In the genomic region with DNA sequence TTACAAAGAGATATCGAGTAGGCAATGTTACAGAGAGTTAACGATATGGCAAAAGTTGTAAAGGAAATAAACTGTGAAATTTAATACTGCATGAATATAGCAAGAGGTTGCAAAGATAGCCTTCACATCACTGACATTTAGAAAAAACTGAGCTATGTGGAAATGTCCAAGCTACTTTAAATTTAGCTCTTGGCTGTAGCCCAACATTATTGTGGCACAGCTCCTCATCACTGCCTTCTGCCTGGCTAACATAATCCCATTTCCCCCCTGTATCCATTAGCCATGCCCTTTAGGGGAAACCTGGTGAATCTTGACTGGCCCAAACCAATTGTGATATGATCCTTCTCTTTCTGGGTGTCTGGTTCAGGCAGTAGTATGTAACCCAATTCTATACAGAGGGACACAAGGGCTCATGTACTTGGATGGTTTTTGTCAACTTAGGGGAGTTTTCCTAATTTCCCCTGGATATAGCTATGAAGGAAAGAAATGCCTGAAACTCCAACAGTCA, we compare ENCODE assay signal across 20 cellular contexts.
DNase-seq lines count a peak whose midpoint lies in the region; ATAC-seq and TF ChIP-seq lines count a peak whose summit lies in the region.
"Had no signal": no experiment of that assay in that cellular context is flagged by ENCODE, and none has a peak within 500 bp of the region (broad histone marks: within the 10 kb centered on the region; RNA-seq: fewer than 3 reads in every experiment).

No MANE protein-coding gene starts in this region.

- no peaks in the 10 kb centered on the region for H3K9me3 ChIP-seq in right atrium auricular region

- POLR2A ChIA-PET in activated CD4-positive, alpha-beta T cell treated with anti-CD3 and anti-CD28 coated beads for 36 hours (lab: Charles Lee) = no interaction called here

- no peaks in the 10 kb centered on the region for H3K27me3 ChIP-seq in right atrium auricular region

- intact Hi-C loops in activated CD4-positive, alpha-beta T cell treated with anti-CD3 and anti-CD28 coated beads for 36 hours (cut with DNase I, micrococcal nuclease) = no loop called here
- intact Hi-C loops in activated T-helper 1 cell treated with anti-CD3 and anti-CD28 coated beads, Interleukin-12 subunit alpha, Interleukin-12 subunit beta, Interleukin-2, Interleukin-4 antibody, amounts not matched to agents 30 ng/mL and 10 ng/mL and 1 ng/mL, durations not matched to agents 14 hours and 24 hours and 36 hours (cut with micrococcal nuclease) = no loop called here

- CTCF ChIA-PET in activated CD4-positive, alpha-beta T cell treated with anti-CD3 and anti-CD28 coated beads for 36 hours (lab: Charles Lee) = no interaction called here

- H3K27me3 Mint-ChIP-seq in activated CD4-positive, alpha-beta T cell treated with anti-CD3 and anti-CD28 coated beads for 36 hours = peaks cover 13% of the 10 kb centered on the region
- H3K27me3 Mint-ChIP-seq in activated T-helper 1 cell treated with anti-CD3 and anti-CD28 coated beads, Interleukin-12 subunit alpha, Interleukin-12 subunit beta, Interleukin-2, Interleukin-4 antibody, amounts not matched to agents 30 ng/mL and 10 ng/mL and 1 ng/mL, durations not matched to agents 14 hours and 24 hours and 36 hours (ENCODE audit: insufficient read depth) = peaks cover 1% of the 10 kb centered on the region
- peaks cover 2% of the 10 kb centered on the region for H3K27me3 Mint-ChIP-seq in endothelial cell (ENCODE audit: unreplicated experiment)

- peak overlapping the region; percentile 69 for H3K27ac Mint-ChIP-seq in activated CD4-positive, alpha-beta T cell treated with anti-CD3 and anti-CD28 coated beads for 36 hours
- H3K27ac Mint-ChIP-seq in activated T-helper 1 cell treated with anti-CD3 and anti-CD28 coated beads, Interleukin-12 subunit alpha, Interleukin-12 subunit beta, Interleukin-2, Interleukin-4 antibody, amounts not matched to agents 30 ng/mL and 10 ng/mL and 1 ng/mL, durations not matched to agents 14 hours and 24 hours and 36 hours = peak overlapping the region; percentile 74
- H3K27ac Mint-ChIP-seq in endothelial cell (ENCODE audit: unreplicated experiment) = no peak overlapping the region
- H3K27ac Mint-ChIP-seq: CD4-positive, alpha-beta T cell; HFFc6 had no signal

- H3K4me1 ChIP-seq in right atrium auricular region = peaks cover 0 to 7% of the 10 kb centered on the region in 2 donors

- TF ChIP-seq CTCF in right atrium auricular region (IDR thresholded peaks at IDR 0.05) = no peak
- no peak for TF ChIP-seq CTCF in endothelial cell (IDR thresholded peaks at IDR 0.05; ENCODE audit: unreplicated experiment)

- H3K27ac ChIP-seq in right atrium auricular region = no peak overlapping the region
- H3K27ac ChIP-seq: KMS-11, PC-9 had no signal

- H3K36me3 ChIP-seq in right atrium auricular region = no peaks in the 10 kb centered on the region

- H3K4me3 Mint-ChIP-seq in activated CD4-positive, alpha-beta T cell treated with anti-CD3 and anti-CD28 coated beads for 36 hours = no peak overlapping the region
- H3K4me3 Mint-ChIP-seq in activated T-helper 1 cell treated with anti-CD3 and anti-CD28 coated beads, Interleukin-12 subunit alpha, Interleukin-12 subunit beta, Interleukin-2, Interleukin-4 antibody, amounts not matched to agents 30 ng/mL and 10 ng/mL and 1 ng/mL, durations not matched to agents 14 hours and 24 hours and 36 hours = no peak overlapping the region
- H3K4me3 Mint-ChIP-seq in endothelial cell (ENCODE audit: unreplicated experiment) = no peak overlapping the region
- H3K4me3 Mint-ChIP-seq: CD4-positive, alpha-beta T cell; HFFc6 had no signal

- no peak for ATAC-seq in activated CD4-positive, alpha-beta T cell treated with anti-CD3 and anti-CD28 coated beads for 36 hours

- H3K4me1 Mint-ChIP-seq in activated CD4-positive, alpha-beta T cell treated with anti-CD3 and anti-CD28 coated beads for 36 hours = peaks cover 51% of the 10 kb centered on the region
- H3K4me1 Mint-ChIP-seq in activated T-helper 1 cell treated with anti-CD3 and anti-CD28 coated beads, Interleukin-12 subunit alpha, Interleukin-12 subunit beta, Interleukin-2, Interleukin-4 antibody, amounts not matched to agents 30 ng/mL and 10 ng/mL and 1 ng/mL, durations not matched to agents 14 hours and 24 hours and 36 hours (ENCODE audit: low read depth) = peaks cover 47% of the 10 kb centered on the region
- H3K4me1 Mint-ChIP-seq in endothelial cell (ENCODE audit: unreplicated experiment) = no peaks in the 10 kb centered on the region

- no peak overlapping the region for H3K4me3 ChIP-seq in right atrium auricular region
- H3K4me3 ChIP-seq: PC-9 had no signal

- H3K9me3 Mint-ChIP-seq in activated CD4-positive, alpha-beta T cell treated with anti-CD3 and anti-CD28 coated beads for 36 hours (ENCODE audit: low read depth) = no peaks in the 10 kb centered on the region
- H3K9me3 Mint-ChIP-seq in activated T-helper 1 cell treated with anti-CD3 and anti-CD28 coated beads, Interleukin-12 subunit alpha, Interleukin-12 subunit beta, Interleukin-2, Interleukin-4 antibody, amounts not matched to agents 30 ng/mL and 10 ng/mL and 1 ng/mL, durations not matched to agents 14 hours and 24 hours and 36 hours = peaks cover 6% of the 10 kb centered on the region
- H3K9me3 Mint-ChIP-seq in endothelial cell (ENCODE audit: unreplicated experiment) = no peaks in the 10 kb centered on the region
- H3K9me3 Mint-ChIP-seq: CD4-positive, alpha-beta T cell; HFFc6 had no signal

- H3K36me3 Mint-ChIP-seq in activated CD4-positive, alpha-beta T cell treated with anti-CD3 and anti-CD28 coated beads for 36 hours (ENCODE audit: low read depth) = peaks cover 1% of the 10 kb centered on the region
- no peaks in the 10 kb centered on the region for H3K36me3 Mint-ChIP-seq in activated T-helper 1 cell treated with anti-CD3 and anti-CD28 coated beads, Interleukin-12 subunit alpha, Interleukin-12 subunit beta, Interleukin-2, Interleukin-4 antibody, amounts not matched to agents 30 ng/mL and 10 ng/mL and 1 ng/mL, durations not matched to agents 14 hours and 24 hours and 36 hours (ENCODE audit: low read depth)
- no peaks in the 10 kb centered on the region for H3K36me3 Mint-ChIP-seq in endothelial cell (ENCODE audit: low read depth, unreplicated experiment)

- no peak for DNase-seq in activated CD4-positive, alpha-beta T cell treated with anti-CD3 and anti-CD28 coated beads for 36 hours
- no peak for DNase-seq in activated CD4-positive, alpha-beta T cell treated with anti-CD3 and anti-CD28 coated beads for 48 hours
- DNase-seq in EH (ENCODE audit: low read depth) (peak; percentile 59), fibroblast of peridontal ligament (ENCODE audit: extremely low read depth) (peak; percentile 62), NCI-H345 (lab: John Stamatoyannopoulos, UW) (no peak), right atrium auricular region (ENCODE audit: low spot score) (no peak), endothelial cell (ENCODE audit: low spot score) (no peak)
- DNase-seq in activated T-helper 1 cell treated with anti-CD3 and anti-CD28 coated beads, Interleukin-12 subunit alpha, Interleukin-12 subunit beta, Interleukin-2, Interleukin-4 antibody, amounts not matched to agents 30 ng/mL and 10 ng/mL and 1 ng/mL, durations not matched to agents 14 hours and 24 hours and 36 hours (ENCODE audit: low spot score) = no peak
- DNase-seq: 8988T; Calu3; CD4-positive, alpha-beta T cell; DMS79; GDM1; HFFc6; MM.1S; NCI-H1105; NCI-H1694 treated with DMSO at 0.1 percent for 48 hours; PC-9; SHP77 had no signal

Comparison
In these comparisons a context has a peak if more than half of its experiments do, and no peak if none do; other contexts are left out.
1. DNase-seq: peak in EH (single experiment) and fibroblast of peridontal ligament (single experiment); none in activated CD4-positive, alpha-beta T cell treated with anti-CD3 and anti-CD28 coated beads for 36 hours (single experiment), activated CD4-positive, alpha-beta T cell treated with anti-CD3 and anti-CD28 coated beads for 48 hours (single experiment), activated T-helper 1 cell treated with anti-CD3 and anti-CD28 coated beads, Interleukin-12 subunit alpha, Interleukin-12 subunit beta, Interleukin-2, Interleukin-4 antibody, amounts not matched to agents 30 ng/mL and 10 ng/mL and 1 ng/mL, durations not matched to agents 14 hours and 24 hours and 36 hours (single experiment), NCI-H345 (single experiment), right atrium auricular region (single experiment) and endothelial cell (single experiment).